Comparison of ENCODE assay signal across 8 cellular contexts in genomic region chrX:2427737-2428136, GRCh38.
"Had no signal": no experiment of that assay in that cellular context is flagged by ENCODE, and none has a peak within 500 bp of the region (broad histone marks: within the 10 kb centered on the region; RNA-seq: fewer than 3 reads in every experiment).

No MANE protein-coding gene starts in this region.

- DNase-seq: GM23248, GOT3, H7, KG1 had no signal

- H2AFZ ChIP-seq: GM23248 had no signal

- H3K4me3 Mint-ChIP-seq: IgD-negative memory B cell had no signal

- ATAC-seq: HCT116 had no signal

- H3K9me3 ChIP-seq: HAP-1 had no signal

- H3K27me3 Mint-ChIP-seq: IgD-negative memory B cell had no signal

- H3K4me3 ChIP-seq: GM23248, HAP-1 had no signal

- FAIRE-seq: HTR-8/SVneo had no signal

- H3K27ac ChIP-seq: GM23248 had no signal

- H3K4me1 ChIP-seq: HAP-1 had no signal

- H3K9ac ChIP-seq: GM23248 had no signal
